Comparison of ENCODE assay signal across 13 cellular contexts in the genomic region with DNA sequence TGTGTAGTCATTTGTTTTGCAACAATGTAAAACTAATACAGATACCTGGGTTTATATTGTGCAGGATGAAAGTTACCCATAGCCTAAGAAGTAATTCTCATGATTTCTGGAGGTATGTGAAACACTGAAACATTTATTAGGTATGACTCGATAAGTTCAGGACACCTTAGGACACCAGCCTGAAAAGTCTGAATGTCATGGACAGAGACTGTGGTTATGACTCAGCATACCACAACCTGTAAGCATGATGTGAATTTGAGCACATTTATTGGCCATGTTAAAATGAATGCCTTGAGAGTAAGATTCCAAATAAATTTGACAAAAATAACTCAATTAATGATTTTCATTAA.
DNase-seq lines count a peak whose midpoint lies in the region; ATAC-seq and TF ChIP-seq lines count a peak whose summit lies in the region.
"Had no signal": no experiment of that assay in that cellular context is flagged by ENCODE, and none has a peak within 500 bp of the region (broad histone marks: within the 10 kb centered on the region; RNA-seq: fewer than 3 reads in every experiment).

No MANE protein-coding gene starts in this region.

- H3K36me3 ChIP-seq in HCT116 (ENCODE audit: control insufficient read depth in 1 of 2, insufficient read depth in 2 of 2, low read length in 2 of 2), result no peaks in the 10 kb centered on the region
- no peaks in the 10 kb centered on the region for H3K36me3 ChIP-seq in Panc1 (ENCODE audit: control insufficient read depth, insufficient read depth, low read length)

- H3K27ac ChIP-seq in AG04450 (ENCODE audit: low read depth, low read length) (no peak overlapping the region), HCT116 (ENCODE audit: low read depth, low read length) (no peak overlapping the region), Panc1 (ENCODE audit: low read length) (no peak overlapping the region), epithelial cell of prostate (no peak overlapping the region)

- peak overlapping the region; percentile 94 for H2AFZ ChIP-seq in HCT116 (ENCODE audit: low read depth, low read length, poor library complexity, severe bottlenecking)

- peak; percentile 94 for ATAC-seq in HCT116
- peak; percentile 75 for ATAC-seq in Panc1

- DNase-seq in AG04450 (ENCODE audit: low read depth, low spot score) (peak; percentile 20), HCT116 (ENCODE audit: low read depth, low spot score) (peak; percentile 42), Panc1 (ENCODE audit: low read depth, low spot score) (peak; percentile 2), epithelial cell of prostate (ENCODE audit: low read depth, low spot score) (peak; percentile 56), NCI-H187 treated with DMSO at 0.1 percent for 48 hours (lab: John Stamatoyannopoulos, UW) (no peak), NCI-H1105 treated with DMSO at 0.1 percent for 48 hours (lab: John Stamatoyannopoulos, UW) (no peak), germinal center (ENCODE audit: low spot score) (no peak), NCI-H748 treated with DMSO at 0.1 percent for 48 hours (lab: John Stamatoyannopoulos, UW) (no peak)
- DNase-seq: activated CD4-positive, alpha-beta T cell treated with anti-CD3 and anti-CD28 coated beads for 1 hour; activated gamma-delta T cell treated with Interleukin-2 at 50 U/mL for 16 hours; head of caudate nucleus; mesendoderm; NCI-H2081 had no signal

- BruUV-seq in HCT116 (replicated peaks; lab: Mats Ljungman, UMichigan) (no TSS peak), Panc1 (replicated peaks; lab: Mats Ljungman, UMichigan) (no TSS peak)

- RAD21 ChIA-PET in HCT116 (lab: Charles Lee; ENCODE audit: low non-redundant PET in 1 of 2, low total read pairs in 2 of 2, uncharacterized antibody in 2 of 2, unreplicated experiment in 2 of 2), result no interaction called here

- no peak for TF ChIP-seq POLR2A in HCT116 (IDR thresholded peaks at IDR 0.05; ENCODE audit: borderline replicate concordance, extremely low read depth, insufficient read depth, insufficient read length)

- TF ChIP-seq RAD21 in HCT116 (IDR thresholded peaks at IDR 0.05; ENCODE audit: low read depth), result no peak

- CTCF ChIA-PET in AG04450 (lab: Charles Lee), result no interaction called here
- CTCF ChIA-PET in HCT116 (lab: Charles Lee), result no interaction called here
- CTCF ChIA-PET in Panc1 (lab: Charles Lee), result no interaction called here

- TF ChIP-seq CTCF in AG04450 (IDR thresholded peaks at IDR 0.05; ENCODE audit: low read depth, low read length) (no peak), HCT116 (IDR thresholded peaks at IDR 0.05 in 2 of 3, conservative IDR thresholded peaks at IDR 0.05 in 1 of 3; ENCODE audit: borderline replicate concordance in 1 of 3, insufficient read depth in 1 of 3, low read depth in 2 of 3, low read length in 2 of 3) (no peak), Panc1 (IDR thresholded peaks at IDR 0.05) (no peak)

- H3K79me2 ChIP-seq in HCT116 (ENCODE audit: insufficient read depth, low read length), result no peaks in the 10 kb centered on the region

- no peaks in the 10 kb centered on the region for H3K9me3 ChIP-seq in AG04450 (ENCODE audit: control insufficient read depth, insufficient read depth, low read length)
- no peaks in the 10 kb centered on the region for H3K9me3 ChIP-seq in HCT116 (ENCODE audit: control insufficient read depth in 1 of 2, insufficient read depth in 1 of 2, low read depth in 1 of 2, low read length in 2 of 2)
- no peaks in the 10 kb centered on the region for H3K9me3 ChIP-seq in Panc1 (ENCODE audit: control insufficient read depth, insufficient read depth, low read depth, low read length)

- in situ Hi-C loops in Panc1 (cut with HindIII; ENCODE audit: low pct_unique_long_range_greater_than_20kb, low sequenced_read_pairs), result no loop called here

- H3K4me1 ChIP-seq in HCT116 (ENCODE audit: control insufficient read depth in 1 of 2, insufficient read depth in 2 of 2, low read length in 2 of 2), result peaks cover 0 to 8% of the 10 kb centered on the region in 2 experiments; a peak in 3 of 4 replicates
- H3K4me1 ChIP-seq in Panc1 (ENCODE audit: control insufficient read depth, insufficient read depth, low read length), result no peaks in the 10 kb centered on the region

- peak overlapping the region; percentile 63 for H3K4me2 ChIP-seq in HCT116 (ENCODE audit: low read length)

- no peaks in the 10 kb centered on the region for H3K27me3 ChIP-seq in AG04450 (ENCODE audit: control insufficient read depth, insufficient read depth, low read length)
- no peaks in the 10 kb centered on the region for H3K27me3 ChIP-seq in HCT116 (ENCODE audit: insufficient read depth, low read length)
- no peaks in the 10 kb centered on the region for H3K27me3 ChIP-seq in Panc1 (ENCODE audit: control insufficient read depth, insufficient read depth, low read length)

- no peaks in the 10 kb centered on the region for H4K20me1 ChIP-seq in HCT116 (ENCODE audit: insufficient read depth)

- no peaks in the 10 kb centered on the region for H3K9me2 ChIP-seq in HCT116 (ENCODE audit: insufficient read depth)

- POLR2A ChIA-PET in AG04450 (lab: Yijun Ruan, JAX), result no interaction called here
- POLR2A ChIA-PET in HCT116 (lab: Charles Lee), result no interaction called here
- POLR2A ChIA-PET in Panc1 (lab: Charles Lee), result no interaction called here

- intact Hi-C loops in HCT116 (cut with micrococcal nuclease), result no loop called here
- intact Hi-C loops in Panc1 (cut with micrococcal nuclease; ENCODE audit: unreplicated experiment), result no loop called here

- no peak overlapping the region for H3K4me3 ChIP-seq in AG04450 (ENCODE audit: low read depth, low read length)
- H3K4me3 ChIP-seq in HCT116 (replicated peaks in 1 of 2; ENCODE audit: low read depth in 1 of 2, low read length in 2 of 2), result no peak overlapping the region
- H3K4me3 ChIP-seq in Panc1 (ENCODE audit: low read depth in 2 of 2, low read length in 2 of 2), result peak overlapping the region; percentile 23 to 27; a peak in 3 of 4 replicates

- H3K9ac ChIP-seq in HCT116 (ENCODE audit: low read length), result no peak overlapping the region

TF ChIP-seq in HCT116, 20 proteins besides CTCF, POLR2A, EP300 and RAD21:
- TF ChIP-seq SIN3A (IDR thresholded peaks at IDR 0.05; ENCODE audit: low read depth), result no peak
- TF ChIP-seq CBX3 (IDR thresholded peaks at IDR 0.05; ENCODE audit: low read depth), result 0 out of 2 replicates have a peak, but pooled peaks have one; percentile 31
- TF ChIP-seq SP1 (IDR thresholded peaks at IDR 0.05; ENCODE audit: low read depth), result no peak
- no peak for TF ChIP-seq EGR1 (IDR thresholded peaks at IDR 0.05; ENCODE audit: low read depth)
- no peak for TF ChIP-seq REST (IDR thresholded peaks at IDR 0.05; ENCODE audit: low read depth)
- TF ChIP-seq ZFX (IDR thresholded peaks at IDR 0.05), result no peak
- no peak for TF ChIP-seq ELF1 (IDR thresholded peaks at IDR 0.05; ENCODE audit: borderline replicate concordance, low read depth)
- no peak for TF ChIP-seq ATF3 (IDR thresholded peaks at IDR 0.05)
- TF ChIP-seq EZH2 (IDR thresholded peaks at IDR 0.05), result no peak
- peak; percentile 55 for TF ChIP-seq FOSL1 (IDR thresholded peaks at IDR 0.05; ENCODE audit: low read depth)
- peak; percentile 52 for TF ChIP-seq JUND (IDR thresholded peaks at IDR 0.05)
- no peak for TF ChIP-seq SRF (IDR thresholded peaks at IDR 0.05; ENCODE audit: low read depth)

Comparison
In these comparisons a context has a peak if more than half of its experiments do, and no peak if none do; other contexts are left out.
1. DNase-seq: peak in AG04450 (single experiment), HCT116 (single experiment), Panc1 (single experiment) and epithelial cell of prostate (single experiment); none in NCI-H187 treated with DMSO at 0.1 percent for 48 hours (single experiment), NCI-H1105 treated with DMSO at 0.1 percent for 48 hours (single experiment), germinal center (single experiment) and NCI-H748 treated with DMSO at 0.1 percent for 48 hours (single experiment).
2. H3K4me3 ChIP-seq: peak in Panc1 (2 of 2); none in AG04450 (single experiment) and HCT116 (0 of 2).